ENCODE assay signal across 1 cellular context in the genomic region with DNA sequence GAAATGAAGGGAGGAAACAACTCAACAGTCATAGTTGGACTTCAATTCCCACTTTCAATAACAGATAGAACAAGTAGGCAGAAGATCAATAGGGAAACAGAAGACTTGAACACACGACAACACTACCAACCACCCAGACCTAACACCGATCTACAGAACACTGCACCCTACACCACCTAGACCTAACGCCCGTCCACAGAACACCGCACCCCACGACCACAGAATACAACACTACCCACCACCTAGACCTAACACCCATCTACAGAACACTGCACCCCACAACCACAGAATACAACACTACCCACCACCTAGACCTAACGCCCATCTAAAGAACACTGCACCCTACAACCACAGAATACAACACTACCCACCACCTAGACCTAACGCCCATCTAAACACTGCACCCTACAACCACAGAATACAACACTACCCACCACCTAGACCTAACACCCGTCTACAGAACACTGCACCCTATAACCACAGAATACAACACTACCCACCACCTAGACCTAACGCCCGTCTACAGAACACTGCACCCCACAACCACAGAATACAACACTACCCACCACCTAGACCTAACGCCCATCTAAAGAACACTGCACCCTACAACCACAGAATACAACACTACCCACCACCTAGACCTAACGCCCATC. TPM values are rescaled to one million over a fixed set of nuclear protein-coding genes. Genes with fewer than 3 reads are reported as not detected.
"Had no signal": no experiment of that assay in that cellular context is flagged by ENCODE, and none has a peak within 500 bp of the region (broad histone marks: within the 10 kb centered on the region; RNA-seq: fewer than 3 reads in every experiment).

No MANE protein-coding gene starts in this region.

RNA-seq across cellular contexts. Expression of gene MYL9, which starts 22.9 kb away (rescaled TPM):
- polyA plus RNA-seq: SK-N-SH had no signal
